8 cellular contexts compared by ENCODE assay signal in genomic region chr7:12686234-12686893, GRCh38. TPM values are rescaled to one million over a fixed set of nuclear protein-coding genes. Genes with fewer than 3 reads are reported as not detected.
DNase-seq lines count a peak whose midpoint lies in the region; ATAC-seq, FAIRE-seq and TF ChIP-seq lines count a peak whose summit lies in the region.

No MANE protein-coding gene starts in this region.

- TF ChIP-seq CTCF in A673 (conservative IDR thresholded peaks at IDR 0.05; ENCODE audit: low read depth, low read length) (peak; percentile 69), WTC11 (IDR thresholded peaks at IDR 0.05) (peak; percentile 91), cardiac fibroblast (IDR thresholded peaks at IDR 0.05; ENCODE audit: low read depth, low read length) (peak; percentile 54)

- no TSS peak for BruUV-seq in A673 (replicated peaks; lab: Mats Ljungman, UMichigan)

- POLR2A ChIA-PET in A673 (lab: Charles Lee; ENCODE audit: low non-redundant PET) (interaction anchor here (1.1 kb wide), 1 partner anchor 34 kb away, joined by 4 read pairs; no protein-coding TSS in a partner anchor), WTC11 (lab: Charles Lee) (interaction anchor here (0.5 to 1.2 kb wide), 4 partner anchors 10 to 263 kb away, joined by 3 to 6 read pairs (median 3); no protein-coding TSS in a partner anchor)

- FAIRE-seq in islet of Langerhans (lab: Jason Lieb, UNC): peak; percentile 79

- intact Hi-C loops in A673 (cut with micrococcal nuclease; ENCODE audit: unreplicated experiment): loop anchor here (2.0 to 10.0 kb wide), 5 partner anchors 41 to 576 kb away; no protein-coding TSS in a partner anchor

- H3K9me3 ChIP-seq in A673 (ENCODE audit: low read depth, low read length, poor library complexity, severe bottlenecking): no peaks in the 10 kb centered on the region

- H3K4me1 Mint-ChIP-seq in WTC11: peaks cover 56% of the 10 kb centered on the region

- H3K36me3 Mint-ChIP-seq in WTC11: no peaks in the 10 kb centered on the region

- no peaks in the 10 kb centered on the region for H3K27me3 Mint-ChIP-seq in WTC11 (ENCODE audit: low read depth)

- peak overlapping the region; percentile 78 for H3K4me3 ChIP-seq in A673 (ENCODE audit: low read depth, low read length, poor library complexity, severe bottlenecking)
- peak overlapping the region; percentile 89 to 96 for H3K4me3 ChIP-seq in cardiac fibroblast (replicated peaks in 1 of 2; ENCODE audit: low read depth in 2 of 2, low read length in 2 of 2)

- no peaks in the 10 kb centered on the region for H3K36me3 ChIP-seq in A673 (ENCODE audit: insufficient read depth, low read length, poor library complexity, severe bottlenecking)

- peak; percentile 87 for DNase-seq in A673 (ENCODE audit: low spot score)
- DNase-seq in NCI-H2171 (lab: John Stamatoyannopoulos, UW): peak; percentile 93
- peak; percentile 94 for DNase-seq in WTC11 (ENCODE audit: low spot score)
- peak; percentile 92 to 95 for DNase-seq in cardiac fibroblast (ENCODE audit: low read depth in 2 of 2)
- peak; percentile 88 for DNase-seq in stimulated activated CD4-positive, alpha-beta T cell treated with anti-CD3 and anti-CD28 coated beads, Interleukin-12 subunit alpha, Interleukin-12 subunit beta, amount 100 ng/mL, for 4 hours

- peak overlapping the region; percentile 82 for H3K27ac ChIP-seq in A673 (ENCODE audit: low read depth, low read length, poor library complexity, severe bottlenecking)

- peak; percentile 83 for ATAC-seq in GM18861 (IDR thresholded peaks at IDR 0.05; ENCODE audit: unreplicated experiment)
- ATAC-seq in HG03103 (IDR thresholded peaks at IDR 0.05; ENCODE audit: low read depth, unreplicated experiment): peak; percentile 69
- peak; percentile 77 for ATAC-seq in WTC11

- no peaks in the 10 kb centered on the region for H3K27me3 ChIP-seq in A673 (replicated peaks; ENCODE audit: insufficient read depth, low read depth, low read length, poor library complexity)

- H3K4me3 Mint-ChIP-seq in WTC11: peak overlapping the region; percentile 88

- peaks cover 11% of the 10 kb centered on the region for H3K4me1 ChIP-seq in A673 (ENCODE audit: insufficient read depth, low read length, poor library complexity, severe bottlenecking)

- peak overlapping the region; percentile 68 for H3K27ac Mint-ChIP-seq in WTC11

- no peaks in the 10 kb centered on the region for H3K9me3 Mint-ChIP-seq in WTC11

- CTCF ChIA-PET in A673 (lab: Charles Lee) (interaction anchor here (0.6 to 1.9 kb wide), 14 partner anchors 12 to 237 kb away, joined by 3 to 11 read pairs (median 3); no protein-coding TSS in a partner anchor), WTC11 (lab: Charles Lee) (interaction anchor here (0.5 to 5.8 kb wide), 96 partner anchors 10 to 592 kb away, joined by 3 to 77 read pairs (median 4); partner anchors contain the start of gene SCIN)

TF ChIP-seq in WTC11, 78 proteins besides CTCF, POLR2A, EP300 and RAD21 (continues in another document):
- 0 out of 2 replicates have a peak, but pooled peaks have one; percentile 18 for TF ChIP-seq ZNF317 (CRISPR knock-in tag; IDR thresholded peaks at IDR 0.05; ENCODE audit: borderline replicate concordance, low read depth)
- no peak for TF ChIP-seq SOX15 (CRISPR knock-in tag; IDR thresholded peaks at IDR 0.05)
- no peak for TF ChIP-seq ZNF512 (CRISPR knock-in tag; IDR thresholded peaks at IDR 0.05; ENCODE audit: borderline replicate concordance)
- peak; percentile 91; the same call in 1 of the 2 replicates for TF ChIP-seq ZNF232 (CRISPR knock-in tag; IDR thresholded peaks at IDR 0.05)
- TF ChIP-seq SP1 (CRISPR knock-in tag; conservative IDR thresholded peaks at IDR 0.05): peak; percentile 73
- TF ChIP-seq E2F1 (CRISPR knock-in tag; IDR thresholded peaks at IDR 0.05): no peak
- TF ChIP-seq MAX (CRISPR knock-in tag; IDR thresholded peaks at IDR 0.05): peak; percentile 96
- no peak for TF ChIP-seq ZNF423 (CRISPR knock-in tag; IDR thresholded peaks at IDR 0.05)
- no peak for TF ChIP-seq E2F4 (CRISPR knock-in tag; IDR thresholded peaks at IDR 0.05; ENCODE audit: borderline replicate concordance, low read depth)
- TF ChIP-seq USF2 (CRISPR knock-in tag; IDR thresholded peaks at IDR 0.05): peak; percentile 92
- peak; percentile 92 for TF ChIP-seq SMAD3 (CRISPR knock-in tag; IDR thresholded peaks at IDR 0.05; ENCODE audit: borderline replicate concordance)
- peak; percentile 92 for TF ChIP-seq ZBTB21 (CRISPR knock-in tag; IDR thresholded peaks at IDR 0.05; ENCODE audit: borderline replicate concordance)
- peak; percentile 82 for TF ChIP-seq ETV6 (CRISPR knock-in tag; IDR thresholded peaks at IDR 0.05)
- peak; percentile 95 for TF ChIP-seq ZNF138 (CRISPR knock-in tag; conservative IDR thresholded peaks at IDR 0.05)
- TF ChIP-seq ARID4B (CRISPR knock-in tag; IDR thresholded peaks at IDR 0.05; ENCODE audit: borderline replicate concordance): peak; percentile 74; the same call in 1 of the 2 replicates
- no peak for TF ChIP-seq GTF2I (CRISPR knock-in tag; conservative IDR thresholded peaks at IDR 0.05)
- no peak for TF ChIP-seq JUN (CRISPR knock-in tag; IDR thresholded peaks at IDR 0.05)

RNA-seq across cellular contexts. Expression of gene ARL4A, which starts 1.1 kb away (rescaled TPM):
- total RNA-seq in A673 (2021): 15.9 and 18.3 TPM in 2 replicates
- total RNA-seq in WTC11 (2021): 20.9 to 25.4 TPM (median 21.9 TPM) in 3 replicates

Comparison
In these comparisons a context has a peak if more than half of its experiments do, and no peak if none do; other contexts are left out.
1. Peak in every context shown above with its lines: DNase-seq, ATAC-seq, H3K4me3 ChIP-seq and H3K27ac ChIP-seq.